ENCODE assay signal across 20 cellular contexts in the genomic region with DNA sequence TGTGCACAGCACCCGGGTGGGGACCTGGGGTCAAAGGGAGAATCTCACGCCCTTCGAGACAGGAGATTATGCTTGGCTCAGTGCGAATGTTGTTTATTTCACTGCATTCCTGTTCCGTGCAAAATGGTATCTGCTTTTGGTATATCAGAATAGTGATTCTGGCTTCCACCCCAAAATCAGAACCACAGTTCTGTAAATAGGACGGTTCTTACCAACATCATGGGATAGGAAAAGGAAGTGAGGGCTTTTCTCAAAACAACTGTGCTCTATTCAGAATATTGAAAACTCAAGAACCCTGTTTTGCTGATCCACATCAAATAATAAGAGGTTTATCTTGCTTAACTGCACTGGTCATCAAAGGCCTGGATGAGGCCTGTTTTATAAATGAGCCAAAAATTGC. TPM values are rescaled to one million over a fixed set of nuclear protein-coding genes. Genes with fewer than 3 reads are reported as not detected.
DNase-seq lines count a peak whose midpoint lies in the region; ATAC-seq and TF ChIP-seq lines count a peak whose summit lies in the region.
"Had no signal": no experiment of that assay in that cellular context is flagged by ENCODE, and none has a peak within 500 bp of the region (broad histone marks: within the 10 kb centered on the region; RNA-seq: fewer than 3 reads in every experiment).

No MANE protein-coding gene starts in this region.

- no peaks in the 10 kb centered on the region for H3K4me1 ChIP-seq in CD4-positive, alpha-beta memory T cell (ENCODE audit: insufficient read depth, low read length)
- H3K4me1 ChIP-seq in transverse colon (no peaks in the 10 kb centered on the region), mammary epithelial cell (ENCODE audit: insufficient read depth, low read length) (no peaks in the 10 kb centered on the region)
- H3K4me1 ChIP-seq: BLaER1, Caco-2 had no signal

- TF ChIP-seq EP300 in transverse colon (IDR thresholded peaks at IDR 0.05; ENCODE audit: low read depth), result no peak

- H3K4me1 Mint-ChIP-seq in activated CD8-positive, alpha-beta T cell treated with anti-CD3 and anti-CD28 coated beads, Interleukin-2, amount 10 ng/mL, durations not matched to agents 7 days and 5 days (ENCODE audit: low read depth), result peaks cover 13% of the 10 kb centered on the region
- peaks cover 2% of the 10 kb centered on the region for H3K4me1 Mint-ChIP-seq in activated CD8-positive, alpha-beta T cell treated with anti-CD3 and anti-CD28 coated beads for 36 hours (ENCODE audit: low read depth)
- H3K4me1 Mint-ChIP-seq in CD4-positive, alpha-beta memory T cell, result peaks cover 4 to 15% (median 7%) of the 10 kb centered on the region in 4 donors
- H3K4me1 Mint-ChIP-seq in T-helper 17 cell, result peaks cover 19% of the 10 kb centered on the region
- H3K4me1 Mint-ChIP-seq in naive thymus-derived CD8-positive, alpha-beta T cell, result peaks cover 25 to 33% (median 31%) of the 10 kb centered on the region in 4 donors

- no peak overlapping the region for H3K4me2 ChIP-seq in mammary epithelial cell (ENCODE audit: insufficient read depth, low read depth, low read length)
- H3K4me2 ChIP-seq: BLaER1 had no signal

- BruUV-seq in mammary epithelial cell (replicated peaks; lab: Mats Ljungman, UMichigan), result no TSS peak

- no peaks in the 10 kb centered on the region for H3K9me3 Mint-ChIP-seq in activated CD8-positive, alpha-beta T cell treated with anti-CD3 and anti-CD28 coated beads, Interleukin-2, amount 10 ng/mL, durations not matched to agents 7 days and 5 days (ENCODE audit: insufficient read depth)
- H3K9me3 Mint-ChIP-seq in activated CD8-positive, alpha-beta T cell treated with anti-CD3 and anti-CD28 coated beads for 36 hours, result no peaks in the 10 kb centered on the region
- peaks cover 0 to 3% (median 0%) of the 10 kb centered on the region in 8 donors for H3K9me3 Mint-ChIP-seq in CD4-positive, alpha-beta memory T cell
- no peaks in the 10 kb centered on the region for H3K9me3 Mint-ChIP-seq in naive thymus-derived CD8-positive, alpha-beta T cell

- H3K27me3 ChIP-seq in CD4-positive, alpha-beta memory T cell (ENCODE audit: insufficient read depth, low read length), result no peaks in the 10 kb centered on the region
- H3K27me3 ChIP-seq in transverse colon (no peaks in the 10 kb centered on the region), mammary epithelial cell (ENCODE audit: insufficient read depth, low read length) (no peaks in the 10 kb centered on the region)
- H3K27me3 ChIP-seq: BLaER1 had no signal

- H3K79me2 ChIP-seq in mammary epithelial cell (ENCODE audit: insufficient read depth, low read length), result no peaks in the 10 kb centered on the region

- H2AFZ ChIP-seq in mammary epithelial cell (ENCODE audit: low read depth, low read length), result no peak overlapping the region

- CTCF ChIA-PET in activated CD8-positive, alpha-beta T cell treated with anti-CD3 and anti-CD28 coated beads, Interleukin-2, amount 10 ng/mL, durations not matched to agents 7 days and 5 days (lab: Charles Lee), result interaction anchor here (1.3 to 2.9 kb wide), 5 partner anchors 8 to 131 kb away, joined by 3 to 15 read pairs (median 8); partner anchors contain the start of genes FBXW11 and STK10
- CTCF ChIA-PET in activated CD8-positive, alpha-beta T cell treated with anti-CD3 and anti-CD28 coated beads for 36 hours (lab: Charles Lee), result interaction anchor here (0.9 to 5.3 kb wide), 7 partner anchors 17 to 236 kb away, joined by 3 to 42 read pairs (median 4); no protein-coding TSS in a partner anchor
- CTCF ChIA-PET in CD4-positive, alpha-beta memory T cell (lab: Charles Lee; ENCODE audit: partially characterized antibody), result interaction anchor here (0.6 to 5.1 kb wide), 11 partner anchors 10 to 230 kb away, joined by 3 to 31 read pairs (median 6); partner anchors contain the start of genes FBXW11 and STK10
- CTCF ChIA-PET in mammary epithelial cell (lab: Charles Lee; ENCODE audit: low non-redundant PET), result no interaction called here

- no peaks in the 10 kb centered on the region for H4K20me1 ChIP-seq in mammary epithelial cell (ENCODE audit: insufficient read depth, low read length)
- H4K20me1 ChIP-seq: BLaER1 had no signal

- no peak for ATAC-seq in activated CD8-positive, alpha-beta T cell treated with anti-CD3 and anti-CD28 coated beads, Interleukin-2, amount 10 ng/mL, durations not matched to agents 7 days and 5 days
- ATAC-seq in activated CD8-positive, alpha-beta T cell treated with anti-CD3 and anti-CD28 coated beads for 36 hours, result no peak
- ATAC-seq in T-helper 17 cell, result no peak
- no peak for ATAC-seq in naive thymus-derived CD8-positive, alpha-beta T cell
- ATAC-seq: GM12878, PC-3 had no signal

- no peak overlapping the region for H3K9ac ChIP-seq in mammary epithelial cell (ENCODE audit: insufficient read depth, low read length)
- H3K9ac ChIP-seq: BLaER1 had no signal

- TF ChIP-seq CTCF in activated CD8-positive, alpha-beta T cell treated with anti-CD3 and anti-CD28 coated beads for 36 hours (IDR thresholded peaks at IDR 0.05), result no peak
- TF ChIP-seq CTCF in transverse colon (IDR thresholded peaks at IDR 0.05), result no peak
- no peak for TF ChIP-seq CTCF in mammary epithelial cell (conservative IDR thresholded peaks at IDR 0.05 in 1 of 2, IDR thresholded peaks at IDR 0.05 in 1 of 2; ENCODE audit: extremely low read depth in 1 of 2, insufficient read depth in 1 of 2, low read depth in 1 of 2, low read length in 2 of 2)

- H3K27ac Mint-ChIP-seq in activated CD8-positive, alpha-beta T cell treated with anti-CD3 and anti-CD28 coated beads, Interleukin-2, amount 10 ng/mL, durations not matched to agents 7 days and 5 days, result peak overlapping the region; percentile 30
- no peak overlapping the region for H3K27ac Mint-ChIP-seq in activated CD8-positive, alpha-beta T cell treated with anti-CD3 and anti-CD28 coated beads for 36 hours
- H3K27ac Mint-ChIP-seq in CD4-positive, alpha-beta memory T cell, result peak overlapping the region in 4 of 7 donors; percentile 29 to 85 (median 36)
- peak overlapping the region; percentile 87 for H3K27ac Mint-ChIP-seq in T-helper 17 cell
- peak overlapping the region in 9 of 10 donors; percentile 15 to 97 (median 58) for H3K27ac Mint-ChIP-seq in naive thymus-derived CD8-positive, alpha-beta T cell

- H3K27me3 Mint-ChIP-seq in activated CD8-positive, alpha-beta T cell treated with anti-CD3 and anti-CD28 coated beads, Interleukin-2, amount 10 ng/mL, durations not matched to agents 7 days and 5 days (ENCODE audit: low read depth), result no peaks in the 10 kb centered on the region
- H3K27me3 Mint-ChIP-seq in activated CD8-positive, alpha-beta T cell treated with anti-CD3 and anti-CD28 coated beads for 36 hours, result no peaks in the 10 kb centered on the region
- H3K27me3 Mint-ChIP-seq in CD4-positive, alpha-beta memory T cell, result no peaks in the 10 kb centered on the region
- H3K27me3 Mint-ChIP-seq in T-helper 17 cell, result no peaks in the 10 kb centered on the region
- no peaks in the 10 kb centered on the region for H3K27me3 Mint-ChIP-seq in naive thymus-derived CD8-positive, alpha-beta T cell
- H3K27me3 Mint-ChIP-seq: CD4-positive, CD25-positive, alpha-beta regulatory T cell had no signal

- dilution Hi-C loops in mammary epithelial cell (cut with HindIII; ENCODE audit: low sequenced_read_pairs), result loop anchor here (25.0 kb wide), 1 partner anchor 621 kb away; no protein-coding TSS in a partner anchor

- H3K9me3 ChIP-seq in CD4-positive, alpha-beta memory T cell (ENCODE audit: control insufficient read depth in 1 of 2, low read length in 2 of 2), result no peaks in the 10 kb centered on the region
- H3K9me3 ChIP-seq in T-helper 17 cell (ENCODE audit: control insufficient read depth, low read length, poor library complexity, severe bottlenecking) (no peaks in the 10 kb centered on the region), transverse colon (no peaks in the 10 kb centered on the region), mammary epithelial cell (replicated peaks; ENCODE audit: insufficient read depth, low read length) (no peaks in the 10 kb centered on the region)
- H3K9me3 ChIP-seq: BLaER1, Caco-2 had no signal

- peaks cover 75% of the 10 kb centered on the region for H3K36me3 ChIP-seq in CD4-positive, alpha-beta memory T cell (ENCODE audit: insufficient read depth, low read length)
- H3K36me3 ChIP-seq in transverse colon, result peaks cover 0 to 14% (median 0%) of the 10 kb centered on the region in 4 donors
- H3K36me3 ChIP-seq in mammary epithelial cell (ENCODE audit: insufficient read depth, low read length), result peaks cover 22% of the 10 kb centered on the region

- no peak overlapping the region for H3K27ac ChIP-seq in CD4-positive, alpha-beta memory T cell (ENCODE audit: low read depth, low read length)
- H3K27ac ChIP-seq in transverse colon (no peak overlapping the region), mammary epithelial cell (ENCODE audit: insufficient read depth, low read depth, low read length) (no peak overlapping the region)

- intact Hi-C loops in activated CD8-positive, alpha-beta T cell treated with anti-CD3 and anti-CD28 coated beads for 36 hours (cut with micrococcal nuclease), result no loop called here
- intact Hi-C loops in CD4-positive, alpha-beta memory T cell (cut with micrococcal nuclease), result no loop called here
- intact Hi-C loops in transverse colon (cut with DNase I; ENCODE audit: low total_unique reads) (no loop called here), mammary epithelial cell (cut with micrococcal nuclease) (loop anchor here (5.0 kb wide), 2 partner anchors 129 to 224 kb away; partner anchors contain the start of genes STK10 and UBTD2)

- peaks cover 77% of the 10 kb centered on the region for H3K36me3 Mint-ChIP-seq in activated CD8-positive, alpha-beta T cell treated with anti-CD3 and anti-CD28 coated beads, Interleukin-2, amount 10 ng/mL, durations not matched to agents 7 days and 5 days (ENCODE audit: low read depth)
- peaks cover 43% of the 10 kb centered on the region for H3K36me3 Mint-ChIP-seq in activated CD8-positive, alpha-beta T cell treated with anti-CD3 and anti-CD28 coated beads for 36 hours (ENCODE audit: low read depth)
- H3K36me3 Mint-ChIP-seq in CD4-positive, alpha-beta memory T cell, result peaks cover 73 to 78% of the 10 kb centered on the region in 2 donors
- peaks cover 16% of the 10 kb centered on the region for H3K36me3 Mint-ChIP-seq in T-helper 17 cell (ENCODE audit: low read depth)
- H3K36me3 Mint-ChIP-seq in naive thymus-derived CD8-positive, alpha-beta T cell, result peaks cover 5 to 97% (median 35%) of the 10 kb centered on the region in 3 donors

- no peak for TF ChIP-seq POLR2A in transverse colon (IDR thresholded peaks at IDR 0.05)

- in situ Hi-C loops in transverse colon (cut with MboI; ENCODE audit: low pct_ligation_motif_present in 1 of 4, low pct_unique_long_range_greater_than_20kb in 1 of 4, low sequenced_read_pairs in 3 of 4) (no loop called here), mammary epithelial cell (cut with MboI; ENCODE audit: low sequenced_read_pairs in 2 of 2) (no loop called here)

- 78 to 91% methylated on average over 5 to 6 of the region's 6 CpGs for WGBS in transverse colon (ENCODE audit: low coverage in 1 of 2), 2 donors
- WGBS in mammary epithelial cell (ENCODE audit: low coverage, missing lambda C conversion rate), result 89% methylated on average over 5 of the region's 6 CpGs

- H3K4me3 ChIP-seq in CD4-positive, alpha-beta memory T cell (ENCODE audit: low read length in 2 of 2), result no peak overlapping the region
- H3K4me3 ChIP-seq in transverse colon, result no peak overlapping the region
- H3K4me3 ChIP-seq in mammary epithelial cell (replicated peaks in 1 of 3; ENCODE audit: insufficient read depth in 1 of 3, low read depth in 2 of 3, low read length in 3 of 3), result no peak overlapping the region
- H3K4me3 ChIP-seq: BLaER1, GM12878 had no signal

- POLR2A ChIA-PET in activated CD8-positive, alpha-beta T cell treated with anti-CD3 and anti-CD28 coated beads, Interleukin-2, amount 10 ng/mL, durations not matched to agents 7 days and 5 days (lab: Charles Lee), result interaction anchor here (0.7 kb wide), 1 partner anchor 1077 kb away, joined by 3 read pairs; no protein-coding TSS in a partner anchor
- POLR2A ChIA-PET in activated CD8-positive, alpha-beta T cell treated with anti-CD3 and anti-CD28 coated beads for 36 hours (lab: Charles Lee), result interaction anchor here (1.0 kb wide), 1 partner anchor 130 kb away, joined by 3 read pairs; the partner anchor contains the start of gene STK10
- POLR2A ChIA-PET in CD4-positive, alpha-beta memory T cell (lab: Charles Lee; ENCODE audit: partially characterized antibody), result interaction anchor here (1.0 to 1.1 kb wide), 2 partner anchors 8 to 116 kb away, joined by 3 to 4 read pairs; no protein-coding TSS in a partner anchor
- POLR2A ChIA-PET in naive thymus-derived CD8-positive, alpha-beta T cell (lab: Charles Lee), result interaction anchor here (1.5 to 6.5 kb wide), 3 partner anchors 7 to 51 kb away, joined by 3 to 36 read pairs (median 11); partner anchors contain the start of gene FBXW11

- H3K4me3 Mint-ChIP-seq in activated CD8-positive, alpha-beta T cell treated with anti-CD3 and anti-CD28 coated beads, Interleukin-2, amount 10 ng/mL, durations not matched to agents 7 days and 5 days, result no peak overlapping the region
- no peak overlapping the region for H3K4me3 Mint-ChIP-seq in activated CD8-positive, alpha-beta T cell treated with anti-CD3 and anti-CD28 coated beads for 36 hours
- H3K4me3 Mint-ChIP-seq in CD4-positive, alpha-beta memory T cell, result no peak overlapping the region
- no peak overlapping the region for H3K4me3 Mint-ChIP-seq in T-helper 17 cell
- peak overlapping the region in 3 of 10 donors; percentile 15 to 28 (median 18) for H3K4me3 Mint-ChIP-seq in naive thymus-derived CD8-positive, alpha-beta T cell

- no peak for DNase-seq in activated CD8-positive, alpha-beta T cell treated with anti-CD3 and anti-CD28 coated beads, Interleukin-2, amount 10 ng/mL, durations not matched to agents 7 days and 5 days
- DNase-seq in activated CD8-positive, alpha-beta T cell treated with anti-CD3 and anti-CD28 coated beads for 36 hours, result no peak
- no peak for DNase-seq in CD4-positive, alpha-beta memory T cell
- no peak for DNase-seq in T-helper 17 cell
- DNase-seq in naive thymus-derived CD8-positive, alpha-beta T cell, result no peak
- DNase-seq in transverse colon, result no peak
- DNase-seq in mammary epithelial cell, result no peak
- no peak for DNase-seq in NK-92 (lab: John Stamatoyannopoulos, UW; ENCODE audit: unreplicated experiment)
- DNase-seq: Caco-2; CD4-positive, CD25-positive, alpha-beta regulatory T cell; HCEC 1CT; KBM-7; NCI-H2029; NCI-H446; NCI-H524 treated with DMSO at 0.1 percent for 48 hours; NCI-H774; NK-92 treated with Interleukin-12 subunit alpha and Interleukin-12 subunit beta, amount 100 ng/mL, for 24 hours; PC-3 had no signal

RNA-seq across cellular contexts. Expression of gene FBXW11, which starts 51.6 kb away (rescaled TPM):
- total RNA-seq in activated CD8-positive, alpha-beta T cell treated with anti-CD3 and anti-CD28 coated beads, Interleukin-2, amount 10 ng/mL, durations not matched to agents 7 days and 5 days, result 10 to 100 TPM; 26.3 to 27.1 TPM
- total RNA-seq in activated CD8-positive, alpha-beta T cell treated with anti-CD3 and anti-CD28 coated beads for 36 hours, result 10 to 100 TPM; 49.3 to 52.6 TPM
- total RNA-seq in CD4-positive, alpha-beta memory T cell, result 10 to 100 TPM; 41.7 to 43.4 TPM
- polyA plus RNA-seq in CD4-positive, alpha-beta memory T cell, result 10 to 100 TPM; 17.1 to 22.6 TPM
- total RNA-seq in T-helper 17 cell, result 10 to 100 TPM; 28.3 to 30.1 TPM
- total RNA-seq in naive thymus-derived CD8-positive, alpha-beta T cell, result 10 to 100 TPM; 36.9 to 39.5 TPM
- polyA plus RNA-seq in naive thymus-derived CD8-positive, alpha-beta T cell, result 10 to 100 TPM; 13.5 to 18.3 (median 16.2) TPM
- 10 to 100 TPM; 22.8 to 44.8 (median 40.3) TPM for total RNA-seq in transverse colon
- total RNA-seq in mammary epithelial cell, result 10 to 100 TPM; 39.2 to 62.0 TPM
- 21.2 TPM for polyA plus RNA-seq in mammary epithelial cell
- polyA minus RNA-seq in mammary epithelial cell, result 61.3 TPM
